ENCODE assay signal across 1 cellular context in genomic region chr2:105299290-105299689, GRCh38.
TF ChIP-seq lines count a peak whose summit lies in the region.

No MANE protein-coding gene starts in this region.

TF ChIP-seq in GM23338, 12 proteins besides CTCF, POLR2A, EP300 and RAD21 (continued from another document):
- TF ChIP-seq, protein P1, sequence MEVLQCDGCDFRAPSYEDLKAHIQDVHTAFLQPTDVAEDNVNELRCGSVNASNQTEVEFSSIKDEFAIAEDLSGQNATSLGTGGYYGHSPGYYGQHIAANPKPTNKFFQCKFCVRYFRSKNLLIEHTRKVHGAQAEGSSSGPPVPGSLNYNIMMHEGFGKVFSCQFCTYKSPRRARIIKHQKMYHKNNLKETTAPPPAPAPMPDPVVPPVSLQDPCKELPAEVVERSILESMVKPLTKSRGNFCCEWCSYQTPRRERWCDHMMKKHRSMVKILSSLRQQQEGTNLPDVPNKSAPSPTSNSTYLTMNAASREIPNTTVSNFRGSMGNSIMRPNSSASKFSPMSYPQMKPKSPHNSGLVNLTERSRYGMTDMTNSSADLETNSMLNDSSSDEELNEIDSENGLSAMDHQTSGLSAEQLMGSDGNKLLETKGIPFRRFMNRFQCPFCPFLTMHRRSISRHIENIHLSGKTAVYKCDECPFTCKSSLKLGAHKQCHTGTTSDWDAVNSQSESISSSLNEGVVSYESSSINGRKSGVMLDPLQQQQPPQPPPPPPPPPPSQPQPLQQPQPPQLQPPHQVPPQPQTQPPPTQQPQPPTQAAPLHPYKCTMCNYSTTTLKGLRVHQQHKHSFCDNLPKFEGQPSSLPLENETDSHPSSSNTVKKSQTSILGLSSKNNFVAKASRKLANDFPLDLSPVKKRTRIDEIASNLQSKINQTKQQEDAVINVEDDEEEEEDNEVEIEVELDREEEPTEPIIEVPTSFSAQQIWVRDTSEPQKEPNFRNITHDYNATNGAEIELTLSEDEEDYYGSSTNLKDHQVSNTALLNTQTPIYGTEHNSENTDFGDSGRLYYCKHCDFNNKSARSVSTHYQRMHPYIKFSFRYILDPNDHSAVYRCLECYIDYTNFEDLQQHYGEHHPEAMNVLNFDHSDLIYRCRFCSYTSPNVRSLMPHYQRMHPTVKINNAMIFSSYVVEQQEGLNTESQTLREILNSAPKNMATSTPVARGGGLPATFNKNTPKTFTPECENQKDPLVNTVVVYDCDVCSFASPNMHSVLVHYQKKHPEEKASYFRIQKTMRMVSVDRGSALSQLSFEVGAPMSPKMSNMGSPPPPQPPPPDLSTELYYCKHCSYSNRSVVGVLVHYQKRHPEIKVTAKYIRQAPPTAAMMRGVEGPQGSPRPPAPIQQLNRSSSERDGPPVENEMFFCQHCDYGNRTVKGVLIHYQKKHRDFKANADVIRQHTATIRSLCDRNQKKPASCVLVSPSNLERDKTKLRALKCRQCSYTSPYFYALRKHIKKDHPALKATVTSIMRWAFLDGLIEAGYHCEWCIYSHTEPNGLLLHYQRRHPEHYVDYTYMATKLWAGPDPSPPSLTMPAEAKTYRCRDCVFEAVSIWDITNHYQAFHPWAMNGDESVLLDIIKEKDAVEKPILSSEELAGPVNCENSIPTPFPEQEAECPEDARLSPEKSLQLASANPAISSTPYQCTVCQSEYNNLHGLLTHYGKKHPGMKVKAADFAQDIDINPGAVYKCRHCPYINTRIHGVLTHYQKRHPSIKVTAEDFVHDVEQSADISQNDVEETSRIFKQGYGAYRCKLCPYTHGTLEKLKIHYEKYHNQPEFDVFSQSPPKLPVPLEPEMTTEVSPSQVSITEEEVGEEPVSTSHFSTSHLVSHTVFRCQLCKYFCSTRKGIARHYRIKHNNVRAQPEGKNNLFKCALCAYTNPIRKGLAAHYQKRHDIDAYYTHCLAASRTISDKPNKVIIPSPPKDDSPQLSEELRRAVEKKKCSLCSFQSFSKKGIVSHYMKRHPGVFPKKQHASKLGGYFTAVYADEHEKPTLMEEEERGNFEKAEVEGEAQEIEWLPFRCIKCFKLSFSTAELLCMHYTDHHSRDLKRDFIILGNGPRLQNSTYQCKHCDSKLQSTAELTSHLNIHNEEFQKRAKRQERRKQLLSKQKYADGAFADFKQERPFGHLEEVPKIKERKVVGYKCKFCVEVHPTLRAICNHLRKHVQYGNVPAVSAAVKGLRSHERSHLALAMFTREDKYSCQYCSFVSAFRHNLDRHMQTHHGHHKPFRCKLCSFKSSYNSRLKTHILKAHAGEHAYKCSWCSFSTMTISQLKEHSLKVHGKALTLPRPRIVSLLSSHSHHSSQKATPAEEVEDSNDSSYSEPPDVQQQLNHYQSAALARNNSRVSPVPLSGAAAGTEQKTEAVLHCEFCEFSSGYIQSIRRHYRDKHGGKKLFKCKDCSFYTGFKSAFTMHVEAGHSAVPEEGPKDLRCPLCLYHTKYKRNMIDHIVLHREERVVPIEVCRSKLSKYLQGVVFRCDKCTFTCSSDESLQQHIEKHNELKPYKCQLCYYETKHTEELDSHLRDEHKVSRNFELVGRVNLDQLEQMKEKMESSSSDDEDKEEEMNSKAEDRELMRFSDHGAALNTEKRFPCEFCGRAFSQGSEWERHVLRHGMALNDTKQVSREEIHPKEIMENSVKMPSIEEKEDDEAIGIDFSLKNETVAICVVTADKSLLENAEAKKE (CRISPR knock-in tag; IDR thresholded peaks at IDR 0.05) = no peak
- no peak for TF ChIP-seq STAT1 (IDR thresholded peaks at IDR 0.05; ENCODE audit: unreplicated experiment)
- TF ChIP-seq, protein P2, sequence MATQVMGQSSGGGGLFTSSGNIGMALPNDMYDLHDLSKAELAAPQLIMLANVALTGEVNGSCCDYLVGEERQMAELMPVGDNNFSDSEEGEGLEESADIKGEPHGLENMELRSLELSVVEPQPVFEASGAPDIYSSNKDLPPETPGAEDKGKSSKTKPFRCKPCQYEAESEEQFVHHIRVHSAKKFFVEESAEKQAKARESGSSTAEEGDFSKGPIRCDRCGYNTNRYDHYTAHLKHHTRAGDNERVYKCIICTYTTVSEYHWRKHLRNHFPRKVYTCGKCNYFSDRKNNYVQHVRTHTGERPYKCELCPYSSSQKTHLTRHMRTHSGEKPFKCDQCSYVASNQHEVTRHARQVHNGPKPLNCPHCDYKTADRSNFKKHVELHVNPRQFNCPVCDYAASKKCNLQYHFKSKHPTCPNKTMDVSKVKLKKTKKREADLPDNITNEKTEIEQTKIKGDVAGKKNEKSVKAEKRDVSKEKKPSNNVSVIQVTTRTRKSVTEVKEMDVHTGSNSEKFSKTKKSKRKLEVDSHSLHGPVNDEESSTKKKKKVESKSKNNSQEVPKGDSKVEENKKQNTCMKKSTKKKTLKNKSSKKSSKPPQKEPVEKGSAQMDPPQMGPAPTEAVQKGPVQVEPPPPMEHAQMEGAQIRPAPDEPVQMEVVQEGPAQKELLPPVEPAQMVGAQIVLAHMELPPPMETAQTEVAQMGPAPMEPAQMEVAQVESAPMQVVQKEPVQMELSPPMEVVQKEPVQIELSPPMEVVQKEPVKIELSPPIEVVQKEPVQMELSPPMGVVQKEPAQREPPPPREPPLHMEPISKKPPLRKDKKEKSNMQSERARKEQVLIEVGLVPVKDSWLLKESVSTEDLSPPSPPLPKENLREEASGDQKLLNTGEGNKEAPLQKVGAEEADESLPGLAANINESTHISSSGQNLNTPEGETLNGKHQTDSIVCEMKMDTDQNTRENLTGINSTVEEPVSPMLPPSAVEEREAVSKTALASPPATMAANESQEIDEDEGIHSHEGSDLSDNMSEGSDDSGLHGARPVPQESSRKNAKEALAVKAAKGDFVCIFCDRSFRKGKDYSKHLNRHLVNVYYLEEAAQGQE (IDR thresholded peaks at IDR 0.05; ENCODE audit: unreplicated experiment) = no peak
- no peak for TF ChIP-seq JUNB (IDR thresholded peaks at IDR 0.05; ENCODE audit: unreplicated experiment)
- no peak for TF ChIP-seq ZNF331 (CRISPR knock-in tag; IDR thresholded peaks at IDR 0.05; ENCODE audit: low read depth)
- no peak for TF ChIP-seq EZH2phosphoT487 (IDR thresholded peaks at IDR 0.05; ENCODE audit: unreplicated experiment)
- no peak for TF ChIP-seq NANOG (IDR thresholded peaks at IDR 0.05; ENCODE audit: borderline replicate concordance)
- no peak for TF ChIP-seq ZNF114 (CRISPR knock-in tag; IDR thresholded peaks at IDR 0.05)
- no peak for TF ChIP-seq POLR2AphosphoS5 (IDR thresholded peaks at IDR 0.05; ENCODE audit: low read depth)
